8 cellular contexts compared by ENCODE assay signal in the genomic region with DNA sequence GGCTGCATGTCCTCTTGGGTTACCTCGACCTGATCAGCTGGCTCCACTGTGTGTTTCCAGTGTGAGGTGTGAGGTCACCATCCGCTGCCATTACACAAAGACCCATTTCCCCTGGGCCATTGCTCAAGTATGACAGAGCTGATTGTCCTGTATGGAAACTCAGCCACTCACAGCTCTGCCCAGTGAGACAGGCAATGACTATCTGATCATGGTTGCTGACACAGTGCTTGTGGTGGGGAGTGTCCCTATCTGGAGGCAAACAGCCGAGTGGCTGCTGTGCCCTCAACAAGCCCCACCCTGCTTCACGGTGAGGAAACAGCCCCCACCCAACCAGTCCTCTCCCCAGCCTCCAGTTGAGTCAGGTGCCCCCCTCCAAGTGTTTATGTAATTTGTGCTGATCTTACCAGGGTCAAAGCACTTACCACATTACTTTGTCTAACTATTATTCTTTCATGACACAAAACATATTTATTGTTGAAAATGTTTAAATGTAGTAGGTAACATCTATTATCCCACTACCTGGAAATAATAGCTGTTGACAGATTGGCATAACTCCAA. TPM values are rescaled to one million over a fixed set of nuclear protein-coding genes. Genes with fewer than 3 reads are reported as not detected.
DNase-seq lines count a peak whose midpoint lies in the region; ATAC-seq and TF ChIP-seq lines count a peak whose summit lies in the region.
"Had no signal": no experiment of that assay in that cellular context is flagged by ENCODE, and none has a peak within 500 bp of the region (broad histone marks: within the 10 kb centered on the region; RNA-seq: fewer than 3 reads in every experiment).

No MANE protein-coding gene starts in this region.

- WGBS in right cardiac atrium = 45% methylated on average over 4 of the region's 4 CpGs

- peaks cover 25% of the 10 kb centered on the region for H3K36me3 Mint-ChIP-seq in activated CD8-positive, alpha-beta memory T cell treated with anti-CD3 and anti-CD28 coated beads, Interleukin-2, amount 10 ng/mL, durations not matched to agents 7 days and 5 days

- no peaks in the 10 kb centered on the region for H3K36me3 ChIP-seq in OCI-LY1 (ENCODE audit: insufficient read depth, low read length)

- no peaks in the 10 kb centered on the region for H3K9me2 ChIP-seq in OCI-LY1 (ENCODE audit: low read depth, low read length)

- H3K9me3 Mint-ChIP-seq in activated CD8-positive, alpha-beta memory T cell treated with anti-CD3 and anti-CD28 coated beads, Interleukin-2, amount 10 ng/mL, durations not matched to agents 7 days and 5 days (ENCODE audit: low read depth) = no peaks in the 10 kb centered on the region

- no peak for TF ChIP-seq CTCF in OCI-LY1 (IDR thresholded peaks at IDR 0.05; ENCODE audit: low read length)

- peak overlapping the region; percentile 99 for H3K27ac Mint-ChIP-seq in activated CD8-positive, alpha-beta memory T cell treated with anti-CD3 and anti-CD28 coated beads, Interleukin-2, amount 10 ng/mL, durations not matched to agents 7 days and 5 days

- H3K27me3 Mint-ChIP-seq in activated CD8-positive, alpha-beta memory T cell treated with anti-CD3 and anti-CD28 coated beads, Interleukin-2, amount 10 ng/mL, durations not matched to agents 7 days and 5 days = no peaks in the 10 kb centered on the region

- peak; percentile 63 for ATAC-seq in activated CD8-positive, alpha-beta memory T cell treated with anti-CD3 and anti-CD28 coated beads, Interleukin-2, amount 10 ng/mL, durations not matched to agents 7 days and 5 days
- ATAC-seq in right cardiac atrium (peak; percentile 51 to 72), HG03045 (IDR thresholded peaks at IDR 0.05; ENCODE audit: unreplicated experiment) (no peak)

- intact Hi-C loops in right cardiac atrium (cut with DNase I) = no loop called here

- no peaks in the 10 kb centered on the region for H3F3A ChIP-seq in OCI-LY1 (ENCODE audit: insufficient read depth, low read length)

- H3K27me3 ChIP-seq in OCI-LY1 (ENCODE audit: insufficient read depth, low read length) (no peaks in the 10 kb centered on the region), right cardiac atrium (ENCODE audit: control insufficient read depth, insufficient read depth) (no peaks in the 10 kb centered on the region)

- no peak overlapping the region for H3K9ac ChIP-seq in OCI-LY1 (ENCODE audit: low read length)

- peak; percentile 87 for DNase-seq in activated CD8-positive, alpha-beta memory T cell treated with anti-CD3 and anti-CD28 coated beads, Interleukin-2, amount 10 ng/mL, durations not matched to agents 7 days and 5 days
- DNase-seq in right cardiac atrium (peak in 1 of 3 donors; percentile 61), NCI-H1436 (lab: John Stamatoyannopoulos, UW) (no peak), pons (ENCODE audit: low spot score) (no peak)
- peak; percentile 74 for DNase-seq in stimulated activated CD8-positive, alpha-beta memory T cell treated with anti-CD3 and anti-CD28 coated beads, Interleukin-4, amount 100 ng/mL, for 48 hours
- DNase-seq: IMR-90 had no signal

- H3K4me1 Mint-ChIP-seq in activated CD8-positive, alpha-beta memory T cell treated with anti-CD3 and anti-CD28 coated beads, Interleukin-2, amount 10 ng/mL, durations not matched to agents 7 days and 5 days = peaks cover 97% of the 10 kb centered on the region

- H3K4me3 ChIP-seq in OCI-LY1 (ENCODE audit: low read depth, low read length, poor library complexity, severe bottlenecking) (no peak overlapping the region), right cardiac atrium (ENCODE audit: low read length) (no peak overlapping the region)

- CTCF ChIA-PET in activated CD8-positive, alpha-beta memory T cell treated with anti-CD3 and anti-CD28 coated beads, Interleukin-2, amount 10 ng/mL, durations not matched to agents 7 days and 5 days (lab: Charles Lee) = interaction anchor here (0.5 to 3.7 kb wide), 7 partner anchors 13 to 461 kb away, joined by 3 to 27 read pairs (median 3); partner anchors contain the start of gene MAPK14

- H3K9me3 ChIP-seq in OCI-LY1 (ENCODE audit: low read length) (no peaks in the 10 kb centered on the region), right cardiac atrium (ENCODE audit: control insufficient read depth, low read length) (no peaks in the 10 kb centered on the region)

- no peaks in the 10 kb centered on the region for H3K79me2 ChIP-seq in OCI-LY1 (ENCODE audit: insufficient read depth, low read length)

- peaks cover 62% of the 10 kb centered on the region for H3K4me1 ChIP-seq in OCI-LY1 (ENCODE audit: insufficient read depth, low read length, severe bottlenecking)
- peaks cover 14% of the 10 kb centered on the region for H3K4me1 ChIP-seq in right cardiac atrium (ENCODE audit: control insufficient read depth, insufficient read depth, low read length)

- H3K27ac ChIP-seq in OCI-LY1 (ENCODE audit: low read depth, low read length, poor library complexity, severe bottlenecking) (peak overlapping the region; percentile 31), right cardiac atrium (ENCODE audit: low read length) (no peak overlapping the region)

- no peak overlapping the region for H2AFZ ChIP-seq in OCI-LY1 (ENCODE audit: low read length)

- peak overlapping the region; percentile 14 for H3K4me3 Mint-ChIP-seq in activated CD8-positive, alpha-beta memory T cell treated with anti-CD3 and anti-CD28 coated beads, Interleukin-2, amount 10 ng/mL, durations not matched to agents 7 days and 5 days

- H3K4me2 ChIP-seq in OCI-LY1 (ENCODE audit: low read length) = no peak overlapping the region

- no peaks in the 10 kb centered on the region for H4K20me1 ChIP-seq in OCI-LY1 (ENCODE audit: insufficient read depth, low read length)

RNA-seq across cellular contexts. Expression of gene MAPK13, which starts 11.7 kb away (rescaled TPM):
- total RNA-seq in activated CD8-positive, alpha-beta memory T cell treated with anti-CD3 and anti-CD28 coated beads, Interleukin-2, amount 10 ng/mL, durations not matched to agents 7 days and 5 days = 10 to 100 TPM; 33.9 to 35.6 TPM
- total RNA-seq in right cardiac atrium = 1 to 10 TPM; 1.7 to 4.0 (median 2.4) TPM
- 1.4 TPM for polyA plus RNA-seq in right cardiac atrium

Comparison
In these comparisons a context has a peak if more than half of its experiments do, and no peak if none do; other contexts are left out.
1. DNase-seq: peak in activated CD8-positive, alpha-beta memory T cell treated with anti-CD3 and anti-CD28 coated beads, Interleukin-2, amount 10 ng/mL, durations not matched to agents 7 days and 5 days (single experiment) and stimulated activated CD8-positive, alpha-beta memory T cell treated with anti-CD3 and anti-CD28 coated beads, Interleukin-4, amount 100 ng/mL, for 48 hours (single experiment); none in NCI-H1436 (single experiment) and pons (single experiment).
2. RNA of gene MAPK13, which starts 11.7 kb away (total RNA-seq): 33.9 to 35.6 TPM in activated CD8-positive, alpha-beta memory T cell treated with anti-CD3 and anti-CD28 coated beads, Interleukin-2, amount 10 ng/mL, durations not matched to agents 7 days and 5 days; 1.7 to 4.0 TPM in right cardiac atrium; every median in the first group is over 4 times any median in the second.